In the genomic region with DNA sequence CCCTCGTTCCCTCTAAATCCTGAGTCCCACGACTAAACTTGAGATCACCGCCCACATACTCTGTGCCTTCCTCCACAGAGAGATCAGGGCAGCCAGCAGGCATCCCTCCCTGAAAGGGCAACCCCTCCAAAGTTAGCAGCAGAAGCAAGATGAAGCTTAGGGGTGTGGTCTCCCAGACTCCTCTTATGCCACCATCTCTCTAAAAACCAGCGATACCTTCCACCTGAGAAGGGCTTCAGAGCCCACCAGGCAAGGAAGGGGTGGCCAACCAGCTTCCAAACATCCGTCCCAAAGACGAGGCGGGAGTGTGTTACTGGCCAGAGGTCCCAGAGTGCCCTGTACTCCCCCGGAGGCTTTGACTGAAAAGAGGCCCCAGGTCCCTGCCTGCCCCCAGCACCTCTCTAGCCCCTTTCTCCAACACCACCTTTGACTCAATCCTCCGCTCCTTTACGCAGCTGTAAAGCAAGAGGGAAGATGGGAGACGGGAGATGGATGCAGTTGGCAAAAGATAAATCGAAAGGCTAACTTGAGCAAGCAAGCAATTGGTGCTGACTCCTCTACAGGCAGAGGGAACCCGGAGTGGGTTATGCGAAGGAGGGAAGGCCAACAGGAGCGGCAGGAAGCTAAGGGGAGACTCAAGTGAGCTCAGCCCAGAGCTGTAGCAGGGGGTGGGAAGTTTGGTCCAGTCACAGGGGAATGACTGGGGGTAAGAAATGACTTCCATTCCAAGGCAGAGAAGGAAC, we compare ENCODE assay signal across 8 cellular contexts. TPM values are rescaled to one million over a fixed set of nuclear protein-coding genes. Genes with fewer than 3 reads are reported as not detected.
DNase-seq lines count a peak whose midpoint lies in the region; ATAC-seq and TF ChIP-seq lines count a peak whose summit lies in the region.

No MANE protein-coding gene starts in this region.

- intact Hi-C loops in Panc1 (cut with micrococcal nuclease; ENCODE audit: unreplicated experiment) (no loop called here), dorsolateral prefrontal cortex (cut with DNase I) (loop anchor here (5.0 to 10.0 kb wide), 2 partner anchors 55 to 143 kb away; partner anchors contain the start of gene DDX19B (in 1 of the 2)), natural killer cell (cut with micrococcal nuclease) (loop anchor here (5.0 kb wide), 1 partner anchor 35 kb away; no protein-coding TSS in a partner anchor)

- ATAC-seq in Panc1 (no peak), natural killer cell (no peak), GM21515 (IDR thresholded peaks at IDR 0.05; ENCODE audit: unreplicated experiment) (no peak), HG03139 (IDR thresholded peaks at IDR 0.05; ENCODE audit: unreplicated experiment) (no peak)

- peaks cover 39% of the 10 kb centered on the region for H3K4me1 ChIP-seq in Panc1 (ENCODE audit: control insufficient read depth, insufficient read depth, low read length)

- POLR2A ChIA-PET in Panc1 (lab: Charles Lee): no interaction called here

- no peaks in the 10 kb centered on the region for H3K9me3 Mint-ChIP-seq in T-helper 1 cell treated with Interleukin-12 subunit alpha and Interleukin-12 subunit beta and Interleukin-4 antibody, amounts not matched to agents 30 μg/mL and 1 μg/mL, for 36 hours
- H3K9me3 Mint-ChIP-seq in natural killer cell: no peaks in the 10 kb centered on the region

- peak overlapping the region; percentile 86 to 90 for H3K4me3 ChIP-seq in Panc1 (ENCODE audit: low read depth in 2 of 2, low read length in 2 of 2)
- peak overlapping the region; percentile 48 to 98 (median 81) for H3K4me3 ChIP-seq in dorsolateral prefrontal cortex

- no peaks in the 10 kb centered on the region; the same call in none of the 2 replicates for H3K36me3 ChIP-seq in Panc1 (ENCODE audit: control insufficient read depth, insufficient read depth, low read length)

- peak overlapping the region; percentile 97 for H3K4me3 Mint-ChIP-seq in T-helper 1 cell treated with Interleukin-12 subunit alpha and Interleukin-12 subunit beta and Interleukin-4 antibody, amounts not matched to agents 30 μg/mL and 1 μg/mL, for 36 hours
- peak overlapping the region; percentile 96 for H3K4me3 Mint-ChIP-seq in natural killer cell

- H3K4me1 Mint-ChIP-seq in T-helper 1 cell treated with Interleukin-12 subunit alpha and Interleukin-12 subunit beta and Interleukin-4 antibody, amounts not matched to agents 30 μg/mL and 1 μg/mL, for 36 hours (ENCODE audit: low read depth): peaks cover 30% of the 10 kb centered on the region
- H3K4me1 Mint-ChIP-seq in natural killer cell: peaks cover 24 to 37% of the 10 kb centered on the region in 2 donors

- CTCF ChIA-PET in Panc1 (lab: Charles Lee): no interaction called here

- H3K27me3 Mint-ChIP-seq in T-helper 1 cell treated with Interleukin-12 subunit alpha and Interleukin-12 subunit beta and Interleukin-4 antibody, amounts not matched to agents 30 μg/mL and 1 μg/mL, for 36 hours (ENCODE audit: low read depth): no peaks in the 10 kb centered on the region
- no peaks in the 10 kb centered on the region for H3K27me3 Mint-ChIP-seq in natural killer cell (ENCODE audit: low read depth in 2 of 2)

- H3K27ac ChIP-seq in Panc1 (ENCODE audit: low read length): peak overlapping the region; percentile 95
- H3K27ac ChIP-seq in dorsolateral prefrontal cortex: peak overlapping the region in 31 of 59 donors; percentile 20 to 94 (median 59)

- peak overlapping the region; percentile 87 for H3K27ac Mint-ChIP-seq in T-helper 1 cell treated with Interleukin-12 subunit alpha and Interleukin-12 subunit beta and Interleukin-4 antibody, amounts not matched to agents 30 μg/mL and 1 μg/mL, for 36 hours
- peak overlapping the region; percentile 74 to 89 for H3K27ac Mint-ChIP-seq in natural killer cell

- no TSS peak for BruUV-seq in Panc1 (replicated peaks; lab: Mats Ljungman, UMichigan)

- DNase-seq in T-helper 1 cell: no peak
- no peak for DNase-seq in Panc1 (ENCODE audit: low read depth, low spot score)
- DNase-seq in dorsolateral prefrontal cortex: peak in 2 of 10 donors; percentile 24 to 51
- DNase-seq in natural killer cell: no peak
- no peak for DNase-seq in NCI-H1105 (lab: John Stamatoyannopoulos, UW)

- H3K36me3 Mint-ChIP-seq in T-helper 1 cell treated with Interleukin-12 subunit alpha and Interleukin-12 subunit beta and Interleukin-4 antibody, amounts not matched to agents 30 μg/mL and 1 μg/mL, for 36 hours (ENCODE audit: low read depth): peaks cover 16% of the 10 kb centered on the region
- H3K36me3 Mint-ChIP-seq in natural killer cell: no peaks in the 10 kb centered on the region

- H3K9me3 ChIP-seq in Panc1 (ENCODE audit: control insufficient read depth, insufficient read depth, low read depth, low read length): no peaks in the 10 kb centered on the region

- TF ChIP-seq CTCF in Panc1 (IDR thresholded peaks at IDR 0.05): no peak
- no peak for TF ChIP-seq CTCF in dorsolateral prefrontal cortex (IDR thresholded peaks at IDR 0.05 in 54 of 56, conservative IDR thresholded peaks at IDR 0.05 in 2 of 56; ENCODE audit: low read depth in 1 of 56, partially characterized antibody in 56 of 56)
- TF ChIP-seq CTCF in natural killer cell (IDR thresholded peaks at IDR 0.05): no peak

- in situ Hi-C loops in Panc1 (cut with HindIII; ENCODE audit: low pct_unique_long_range_greater_than_20kb, low sequenced_read_pairs): no loop called here

- H3K27me3 ChIP-seq in Panc1 (ENCODE audit: control insufficient read depth, insufficient read depth, low read length) (no peaks in the 10 kb centered on the region), dorsolateral prefrontal cortex (no peaks in the 10 kb centered on the region)

RNA-seq across cellular contexts. Expression of gene ST3GAL2, which starts 1.1 kb away (rescaled TPM):
- total RNA-seq in Panc1 (2021; ENCODE audit: unreplicated experiment) (84.2 TPM), dorsolateral prefrontal cortex (10 to 100 TPM; 15.9 to 62.9 (median 30.9) TPM), natural killer cell (10 to 100 TPM; 25.9 to 39.1 (median 36.9) TPM)
- 64.2 TPM for polyA plus RNA-seq in Panc1 (2012; ENCODE audit: insufficient read length)

RNA-seq across cellular contexts. Expression of gene FCSK, which starts 16.6 kb away (rescaled TPM):
- total RNA-seq in Panc1 (2021; ENCODE audit: unreplicated experiment): 16.9 TPM
- 17.4 TPM for polyA plus RNA-seq in Panc1 (2012; ENCODE audit: insufficient read length)
- total RNA-seq in dorsolateral prefrontal cortex: 10 to 100 TPM; 15.7 to 38.7 (median 23.8) TPM
- total RNA-seq in natural killer cell: 10 to 100 TPM; 28.5 to 33.0 (median 29.6) TPM
